In the genomic region with DNA sequence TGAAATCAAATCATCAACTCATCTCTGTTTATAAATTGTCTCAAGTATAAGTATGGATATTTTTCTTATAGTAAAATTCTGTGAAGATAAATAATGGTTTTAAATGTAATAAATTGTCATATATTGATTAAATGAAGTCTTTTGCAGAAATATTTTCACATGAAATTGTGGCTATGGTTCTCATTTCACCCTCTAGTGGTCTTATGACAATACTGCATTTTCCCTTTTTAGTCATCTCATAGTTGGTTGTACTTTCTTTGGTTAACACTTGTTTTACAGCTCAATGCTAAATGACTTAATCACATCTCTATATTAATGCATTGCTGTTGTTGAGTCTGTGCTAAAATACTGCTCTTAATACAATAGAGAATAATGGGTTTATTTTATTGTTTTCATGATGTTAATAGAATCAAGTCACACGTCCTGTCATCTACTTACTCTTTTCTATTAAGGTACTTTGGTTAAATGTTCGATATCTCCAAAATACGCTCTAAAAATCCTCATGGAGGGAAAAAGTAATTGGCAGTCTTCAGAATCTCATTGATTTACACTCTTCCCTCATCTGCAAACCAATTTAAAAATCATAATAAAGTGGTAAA, we compare ENCODE assay signal across 1 cellular context.
A peak's percentile ranks its signal among the peaks of the same experiment; 100 is the strongest.
TF ChIP-seq lines count a peak whose summit lies in the region.

No MANE protein-coding gene starts in this region.

TF ChIP-seq in GM12878, 131 proteins besides CTCF, POLR2A, EP300 and RAD21 (continued from another document):
- no peak for TF ChIP-seq PRDM15 (CRISPR knock-in tag; IDR thresholded peaks at IDR 0.05)
- peak; percentile 36; the same call in 1 of the 2 replicates for TF ChIP-seq MTA2 (IDR thresholded peaks at IDR 0.05; ENCODE audit: low read depth)
- 0 out of 2 replicates have a peak, but pooled peaks have one; percentile 17 for TF ChIP-seq ZNF24 (IDR thresholded peaks at IDR 0.05)
- no peak for TF ChIP-seq SUPT20H (IDR thresholded peaks at IDR 0.05; ENCODE audit: borderline replicate concordance, control insufficient read depth, low read depth, low read length)
- peak; percentile 30; the same call in 1 of the 2 replicates for TF ChIP-seq ATF7 (IDR thresholded peaks at IDR 0.05; ENCODE audit: low read depth)
- no peak for TF ChIP-seq SMAD5 (IDR thresholded peaks at IDR 0.05; ENCODE audit: low read depth)
TF ChIP-seq in GM12878: peak in this region for 4.
